In genomic region chr19:37594064-37594981, GRCh38 we compare ENCODE assay signal across 8 cellular contexts.
A peak's percentile ranks its signal among the peaks of the same experiment; 100 is the strongest.
DNase-seq lines count a peak whose midpoint lies in the region; ATAC-seq and TF ChIP-seq lines count a peak whose summit lies in the region.

ZNF540 (plus strand) TSS chr19:37594876; CDS start chr19:37598448, 3,572 bp downstream.
ZNF571 (minus strand) TSS chr19:37594792; CDS start chr19:37586676, 8,116 bp downstream.

- peaks cover 19% of the 10 kb centered on the region for H3K9me3 Mint-ChIP-seq in nephron

- peak; percentile 94 for DNase-seq in DMS79 (lab: John Stamatoyannopoulos, UW)
- DNase-seq in Kasumi-1 (lab: John Stamatoyannopoulos, UW): peak; percentile 93 to 97
- peak; percentile 95 to 99 for DNase-seq in SHP77 (lab: John Stamatoyannopoulos, UW)
- DNase-seq in activated gamma-delta T cell treated with Interleukin-2 at 50 U/mL for 16 hours: peak; percentile 89
- DNase-seq in fibroblast of the conjunctiva (ENCODE audit: low read depth): peak; percentile 83
- peak; percentile 90 for DNase-seq in stimulated activated naive CD8-positive, alpha-beta T cell treated with anti-CD3 and anti-CD28 coated beads, Interleukin-15, Interleukin-2, amounts not matched to agents 100 U/mL and 50 U/mL, for 24 hours

- H3K4me3 Mint-ChIP-seq in nephron: peak within 1 kb of the TSS; percentile 94 to 99 (median 95)

- H3K27me3 Mint-ChIP-seq in nephron (ENCODE audit: low read depth): no peaks in the 10 kb centered on the region

- peak within 1 kb of the TSS; percentile 97 to 98 (median 98) for H3K27ac Mint-ChIP-seq in nephron

- ATAC-seq in GM21786 (IDR thresholded peaks at IDR 0.05; ENCODE audit: unreplicated experiment): peak; percentile 94
- peak; percentile 98 for ATAC-seq in stimulated activated naive CD8-positive, alpha-beta T cell treated with anti-CD3 and anti-CD28 coated beads, Interleukin-15, Interleukin-2, amounts not matched to agents 100 U/mL and 50 U/mL, for 24 hours

- H3K4me1 Mint-ChIP-seq in nephron: peaks cover 12% of the 10 kb centered on the region

- H3K36me3 Mint-ChIP-seq in nephron (ENCODE audit: low read depth): peaks cover 26% of the 10 kb centered on the region

- no peak for TF ChIP-seq CTCF in nephron (IDR thresholded peaks at IDR 0.05; ENCODE audit: unreplicated experiment in 3 of 3)

Comparison
In these comparisons a context has a peak if more than half of its experiments do, and no peak if none do; other contexts are left out.
1. Peak in every context shown above with its lines: DNase-seq and ATAC-seq.